ENCODE assay signal across 30 cellular contexts in the genomic region with DNA sequence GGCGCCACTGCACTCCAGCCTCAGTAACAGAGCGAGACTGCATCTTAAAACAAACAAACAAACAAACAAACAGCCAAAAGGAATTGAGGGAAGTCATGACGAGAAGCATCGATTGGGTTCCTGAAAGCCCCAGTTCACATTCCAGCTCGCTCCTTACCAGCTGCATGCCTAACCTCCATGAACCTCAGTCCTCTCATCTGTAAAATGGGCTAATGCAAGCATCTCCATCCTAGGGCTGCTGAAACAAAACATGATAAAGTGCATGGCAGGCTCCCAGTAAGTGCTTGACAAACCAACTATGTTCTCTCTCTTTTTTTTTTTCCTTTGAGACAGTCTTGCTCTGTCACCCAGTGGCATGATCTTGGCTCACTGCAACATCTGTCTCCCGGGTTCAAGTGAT.
"Had no signal": no experiment of that assay in that cellular context is flagged by ENCODE, and none has a peak within 500 bp of the region (broad histone marks: within the 10 kb centered on the region; RNA-seq: fewer than 3 reads in every experiment).

No MANE protein-coding gene starts in this region.

- H3K4me1 Mint-ChIP-seq: natural killer cell; stimulated activated memory B cell treated with anti-CD40 and anti-IgM and Interleukin-4, amounts not matched to agents 10 μg/mL and 1 μg/mL and 100 μg/mL, for 72 hours had no signal

- H3K9me3 ChIP-seq: ovary, psoas muscle, suprapubic skin, testis, transverse colon, upper lobe of right lung, uterus had no signal

- H3K79me2 ChIP-seq: parathyroid adenoma had no signal

- H3K4me3 ChIP-seq: neural progenitor cell, ovary, psoas muscle, skin epidermis, smooth muscle cell, spleen, suprapubic skin, testis, tibial artery, transverse colon, upper lobe of right lung, uterus had no signal

- H3K36me3 Mint-ChIP-seq: natural killer cell; neural progenitor cell; stimulated activated memory B cell treated with anti-CD40 and anti-IgM and Interleukin-4, amounts not matched to agents 10 μg/mL and 1 μg/mL and 100 μg/mL, for 72 hours; type B pancreatic cell had no signal

- H2AFZ ChIP-seq: neural progenitor cell, parathyroid adenoma had no signal

- DNase-seq: naive thymus-derived CD4-positive, alpha-beta T cell; natural killer cell; occipital lobe; ovary; psoas muscle; right cardiac atrium; stimulated activated CD4-positive, alpha-beta T cell treated with anti-CD3 and anti-CD28 coated beads, Interleukin-12 subunit alpha, Interleukin-12 subunit beta, amount 100 ng/mL, for 4 hours; stimulated activated CD4-positive, alpha-beta T cell treated with anti-CD3 and anti-CD28 coated beads, Interleukin-1b, Interleukin-23, amount 100 ng/mL, for 48 hours; stimulated activated CD4-positive, alpha-beta T cell treated with anti-CD3 and anti-CD28 coated beads, Interleukin-4, amount 100 ng/mL, for 1 hour; stimulated activated CD4-positive, alpha-beta T cell treated with anti-CD3 and anti-CD28 coated beads, Interleukin-4, amount 100 ng/mL, for 4 hours; stimulated activated CD8-positive, alpha-beta memory T cell treated with anti-CD3 and anti-CD28 coated beads, Interleukin-4, amount 100 ng/mL, for 48 hours; stimulated activated naive CD4-positive, alpha-beta T cell; stimulated activated naive CD8-positive, alpha-beta T cell treated with anti-CD3 and anti-CD28 coated beads, Interleukin-15, amount 100 ng/mL, for 72 hours; stimulated activated naive CD8-positive, alpha-beta T cell treated with anti-CD3 and anti-CD28 coated beads, Interleukin-15, Interleukin-2, amounts not matched to agents 100 U/mL and 50 U/mL, for 24 hours; substantia nigra; testis; tibial artery; transverse colon; upper lobe of right lung; uterus had no signal

- H3K27ac ChIP-seq: neural progenitor cell, ovary, parathyroid adenoma, psoas muscle, skin epidermis, spleen, suprapubic skin, testis, tibial artery, transverse colon, upper lobe of right lung, uterus had no signal

- H3K9ac ChIP-seq: neural progenitor cell, parathyroid adenoma had no signal

- H3K9me3 Mint-ChIP-seq: natural killer cell; nephron; stimulated activated memory B cell treated with anti-CD40 and anti-IgM and Interleukin-4, amounts not matched to agents 10 μg/mL and 1 μg/mL and 100 μg/mL, for 72 hours; stimulated activated naive CD8-positive, alpha-beta T cell treated with anti-CD3 and anti-CD28 coated beads, Interleukin-15, amount 100 ng/mL, for 72 hours; type B pancreatic cell had no signal

- H3K27me3 ChIP-seq: neural progenitor cell, ovary, testis had no signal

- H3K4me3 Mint-ChIP-seq: naive thymus-derived CD4-positive, alpha-beta T cell; natural killer cell; nephron; neural progenitor cell; stimulated activated memory B cell treated with anti-CD40 and anti-IgM and Interleukin-4, amounts not matched to agents 10 μg/mL and 1 μg/mL and 100 μg/mL, for 72 hours; stimulated activated naive CD8-positive, alpha-beta T cell treated with anti-CD3 and anti-CD28 coated beads, Interleukin-15, amount 100 ng/mL, for 72 hours; type B pancreatic cell had no signal

- H3K36me3 ChIP-seq: neural progenitor cell, ovary, spleen, suprapubic skin, tibial artery, transverse colon, upper lobe of right lung, uterus had no signal

- ATAC-seq: naive thymus-derived CD4-positive, alpha-beta T cell; natural killer cell; psoas muscle; right cardiac atrium; sciatic nerve; stimulated activated memory B cell treated with anti-CD40 and anti-IgM and Interleukin-4, amounts not matched to agents 10 μg/mL and 1 μg/mL and 100 μg/mL, for 72 hours; stimulated activated naive CD8-positive, alpha-beta T cell treated with anti-CD3 and anti-CD28 coated beads, Interleukin-15, amount 100 ng/mL, for 72 hours; stimulated activated naive CD8-positive, alpha-beta T cell treated with anti-CD3 and anti-CD28 coated beads, Interleukin-15, Interleukin-2, amounts not matched to agents 100 U/mL and 50 U/mL, for 24 hours; upper lobe of right lung had no signal

- H3K4me2 ChIP-seq: neural progenitor cell, smooth muscle cell had no signal

- H3K4me1 ChIP-seq: parathyroid adenoma, psoas muscle, spleen, suprapubic skin, testis, tibial artery, upper lobe of right lung, uterus had no signal

- H3K27ac Mint-ChIP-seq: naive thymus-derived CD4-positive, alpha-beta T cell; natural killer cell; nephron; neural progenitor cell; stimulated activated memory B cell treated with anti-CD40 and anti-IgM and Interleukin-4, amounts not matched to agents 10 μg/mL and 1 μg/mL and 100 μg/mL, for 72 hours; stimulated activated naive CD8-positive, alpha-beta T cell treated with anti-CD3 and anti-CD28 coated beads, Interleukin-15, amount 100 ng/mL, for 72 hours; type B pancreatic cell had no signal
